ENCODE assay signal across 23 cellular contexts in the genomic region with DNA sequence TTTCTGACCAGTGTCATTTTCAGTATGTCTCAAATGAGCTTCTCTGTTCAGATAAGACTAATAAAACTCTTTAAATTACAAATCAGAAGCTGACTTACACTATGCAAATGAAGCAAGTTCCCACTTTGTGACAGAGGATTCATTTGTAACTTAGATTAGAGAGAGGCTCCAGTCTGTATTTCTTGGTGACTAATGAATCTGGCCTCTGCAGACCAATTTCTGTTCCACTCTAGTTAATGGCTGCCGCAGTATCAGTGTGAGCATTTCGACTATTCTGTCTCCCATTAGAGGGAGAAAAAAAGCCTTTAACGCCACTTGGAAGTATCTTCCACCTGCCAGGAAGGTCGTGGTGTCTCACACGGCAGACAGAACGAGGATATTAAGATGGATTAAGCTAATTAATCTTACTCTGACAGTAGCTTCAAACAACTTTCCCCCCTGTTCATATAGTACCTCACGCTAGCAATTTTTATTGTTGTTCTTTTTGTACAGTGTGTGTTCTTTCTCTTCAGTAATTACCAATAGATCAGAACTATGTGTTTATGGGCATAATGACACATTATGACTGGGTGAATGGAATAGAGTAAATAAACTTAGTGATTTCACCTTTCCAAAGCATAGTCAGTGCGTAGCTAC.
DNase-seq lines count a peak whose midpoint lies in the region; TF ChIP-seq lines count a peak whose summit lies in the region.
"Had no signal": no experiment of that assay in that cellular context is flagged by ENCODE, and none has a peak within 500 bp of the region (broad histone marks: within the 10 kb centered on the region; RNA-seq: fewer than 3 reads in every experiment).

No MANE protein-coding gene starts in this region.

- no peak overlapping the region for H3K18ac ChIP-seq in mesendoderm (ENCODE audit: low read length)

- peak overlapping the region; percentile 1 for H2AFZ ChIP-seq in SU-DHL-6 (ENCODE audit: low read depth, low read length, severe bottlenecking)

- H3F3A ChIP-seq in SU-DHL-6 (ENCODE audit: insufficient read depth) = no peaks in the 10 kb centered on the region

- no peak overlapping the region for H4K5ac ChIP-seq in mesendoderm (ENCODE audit: low read length)

- DNase-seq in NCI-H1417 treated with DMSO at 0.1 percent for 48 hours (lab: John Stamatoyannopoulos, UW) (peak; percentile 85), NCI-H2227 (lab: John Stamatoyannopoulos, UW; ENCODE audit: unreplicated experiment) (peak; percentile 34), progenitor cell of endocrine pancreas (ENCODE audit: low spot score, unreplicated experiment) (no peak), AG20443 (ENCODE audit: low spot score) (no peak), tibial nerve (ENCODE audit: low spot score in 2 of 2) (no peak), mesendoderm (no peak)
- DNase-seq: activated CD8-positive, alpha-beta memory T cell treated with anti-CD3 and anti-CD28 coated beads, Interleukin-2, amount 50 U/mL, for 4 hours; activated naive CD4-positive, alpha-beta T cell treated with anti-CD3 and anti-CD28 coated beads, Interleukin-2, amount 50 U/mL, for 16 hours; anterior cingulate cortex; CD4-positive, CD25-positive, alpha-beta regulatory T cell; central memory CD4-positive, alpha-beta T cell; DMS 273 treated with DMSO at 0.1 percent for 48 hours; KBM-7; kidney; lower lobe of right lung; MG63; NCI-H187 treated with DMSO at 0.1 percent for 48 hours; NCI-H526 treated with DMSO at 0.1 percent for 48 hours; OCI-M1; posterior cingulate gyrus; stomach; trophoblast cell had no signal

- no peak overlapping the region for H3K23ac ChIP-seq in mesendoderm (ENCODE audit: low read length)

- H3K9me2 ChIP-seq in SU-DHL-6 (replicated peaks; ENCODE audit: insufficient read depth, low read length) = no peaks in the 10 kb centered on the region

- no peak overlapping the region for H3K4ac ChIP-seq in mesendoderm (ENCODE audit: low read depth, low read length)

- no peak overlapping the region for H3K4me3 ChIP-seq in SU-DHL-6 (ENCODE audit: insufficient read depth, low read length, poor library complexity, severe bottlenecking)
- H3K4me3 ChIP-seq in tibial nerve = no peak overlapping the region
- H3K4me3 ChIP-seq in mesendoderm (ENCODE audit: low read length) = no peak overlapping the region
- H3K4me3 ChIP-seq: lower lobe of right lung, MG63, stomach had no signal

- H3K4me2 ChIP-seq in SU-DHL-6 (ENCODE audit: low read depth, low read length, poor library complexity, severe bottlenecking) = no peak overlapping the region
- no peak overlapping the region for H3K4me2 ChIP-seq in mesendoderm (ENCODE audit: low read length)

- TF ChIP-seq EP300 in tibial nerve (IDR thresholded peaks at IDR 0.05) = no peak

- H3K27me3 Mint-ChIP-seq in progenitor cell of endocrine pancreas = no peaks in the 10 kb centered on the region
- H3K27me3 Mint-ChIP-seq: CD4-positive, CD25-positive, alpha-beta regulatory T cell had no signal

- H3K4me1 ChIP-seq in tibial nerve (peaks cover 0 to 13% (median 0%) of the 10 kb centered on the region in 4 donors), mesendoderm (ENCODE audit: control insufficient read depth, low read depth, low read length) (peaks cover under 1% of the 10 kb centered on the region)
- H3K4me1 ChIP-seq: lower lobe of right lung had no signal

- H2BK5ac ChIP-seq in mesendoderm (ENCODE audit: low read length) = no peak overlapping the region

- H3K9ac ChIP-seq in SU-DHL-6 (ENCODE audit: low read length) (no peak overlapping the region), mesendoderm (ENCODE audit: low read length) (no peak overlapping the region)

- peaks cover 9% of the 10 kb centered on the region for H3K4me1 Mint-ChIP-seq in progenitor cell of endocrine pancreas (ENCODE audit: low read depth)
- H3K4me1 Mint-ChIP-seq: CD4-positive, CD25-positive, alpha-beta regulatory T cell had no signal

- H3K79me2 ChIP-seq in SU-DHL-6 (ENCODE audit: insufficient read depth, low read length) (no peaks in the 10 kb centered on the region), mesendoderm (ENCODE audit: control insufficient read depth, insufficient read depth, low read length) (peaks cover under 1% of the 10 kb centered on the region)

- 82 to 87% methylated on average over 8 of the region's 8 CpGs for WGBS in tibial nerve, 2 donors
- no CpG with 5 or more reads among the region's 8 CpGs for WGBS in mesendoderm (ENCODE audit: extremely low coverage, insufficient coverage, low lambda C conversion rate)

- H4K8ac ChIP-seq in mesendoderm (ENCODE audit: low read depth, low read length) = no peak overlapping the region

- peaks cover 4% of the 10 kb centered on the region for H3K9me3 Mint-ChIP-seq in progenitor cell of endocrine pancreas (ENCODE audit: low read depth)

- H3K9me3 ChIP-seq in SU-DHL-6 (ENCODE audit: insufficient read depth, low read length) = no peaks in the 10 kb centered on the region
- H3K9me3 ChIP-seq in tibial nerve = peaks cover 0 to 11% (median 0%) of the 10 kb centered on the region in 4 donors
- H3K9me3 ChIP-seq: lower lobe of right lung, MG63, stomach had no signal

- no peak overlapping the region for H2BK15ac ChIP-seq in mesendoderm (replicated peaks; ENCODE audit: low read depth)

- no peak overlapping the region for H2AK5ac ChIP-seq in mesendoderm (ENCODE audit: low read length)

- TF ChIP-seq CTCF in SU-DHL-6 (IDR thresholded peaks at IDR 0.05; ENCODE audit: insufficient read depth, low read length, poor library complexity, severe bottlenecking) (no peak), progenitor cell of endocrine pancreas (IDR thresholded peaks at IDR 0.05; ENCODE audit: unreplicated experiment) (no peak), tibial nerve (IDR thresholded peaks at IDR 0.05) (no peak)

- no peak for TF ChIP-seq POLR2A in tibial nerve (IDR thresholded peaks at IDR 0.05)

- H3K36me3 Mint-ChIP-seq in progenitor cell of endocrine pancreas (ENCODE audit: insufficient read depth) = peaks cover 22% of the 10 kb centered on the region
- H3K36me3 Mint-ChIP-seq: CD4-positive, CD25-positive, alpha-beta regulatory T cell had no signal

- H2BK120ac ChIP-seq in mesendoderm (ENCODE audit: low read depth, low read length) = no peak overlapping the region

- H3K4me3 Mint-ChIP-seq in progenitor cell of endocrine pancreas (ENCODE audit: low read depth) = no peak overlapping the region
- H3K4me3 Mint-ChIP-seq: CD4-positive, CD25-positive, alpha-beta regulatory T cell had no signal

- H3K27ac ChIP-seq in SU-DHL-6 (ENCODE audit: low read depth, low read length) (no peak overlapping the region), tibial nerve (no peak overlapping the region), mesendoderm (ENCODE audit: low read depth, low read length) (no peak overlapping the region)
- H3K27ac ChIP-seq: lower lobe of right lung, stomach had no signal

- no peaks in the 10 kb centered on the region for H3K27me3 ChIP-seq in SU-DHL-6 (ENCODE audit: low read length)
- no peaks in the 10 kb centered on the region for H3K27me3 ChIP-seq in tibial nerve
- no peaks in the 10 kb centered on the region for H3K27me3 ChIP-seq in mesendoderm (ENCODE audit: insufficient read depth, low read length, poor library complexity)
- H3K27me3 ChIP-seq: MG63, stomach had no signal

- H4K20me1 ChIP-seq in SU-DHL-6 (ENCODE audit: low read depth, low read length) = no peaks in the 10 kb centered on the region

- H3K27ac Mint-ChIP-seq in progenitor cell of endocrine pancreas = peak overlapping the region; percentile 38
- H3K27ac Mint-ChIP-seq: CD4-positive, CD25-positive, alpha-beta regulatory T cell had no signal

- no peak overlapping the region for H3K56ac ChIP-seq in mesendoderm (ENCODE audit: low read length)

- H3K36me3 ChIP-seq in SU-DHL-6 (ENCODE audit: low read length) (no peaks in the 10 kb centered on the region), tibial nerve (peaks cover 0 to 12% (median 0%) of the 10 kb centered on the region in 3 donors), mesendoderm (ENCODE audit: control insufficient read depth, insufficient read depth, low read length) (no peaks in the 10 kb centered on the region)
- H3K36me3 ChIP-seq: MG63 had no signal

- H3K79me1 ChIP-seq in mesendoderm (ENCODE audit: low read length) = no peaks in the 10 kb centered on the region

Comparison
In these comparisons a context has a peak if more than half of its experiments do, and no peak if none do; other contexts are left out.
1. DNase-seq: peak in NCI-H1417 treated with DMSO at 0.1 percent for 48 hours (single experiment) and NCI-H2227 (single experiment); none in progenitor cell of endocrine pancreas (single experiment), AG20443 (single experiment), tibial nerve (0 of 2) and mesendoderm (single experiment).